In the genomic region with DNA sequence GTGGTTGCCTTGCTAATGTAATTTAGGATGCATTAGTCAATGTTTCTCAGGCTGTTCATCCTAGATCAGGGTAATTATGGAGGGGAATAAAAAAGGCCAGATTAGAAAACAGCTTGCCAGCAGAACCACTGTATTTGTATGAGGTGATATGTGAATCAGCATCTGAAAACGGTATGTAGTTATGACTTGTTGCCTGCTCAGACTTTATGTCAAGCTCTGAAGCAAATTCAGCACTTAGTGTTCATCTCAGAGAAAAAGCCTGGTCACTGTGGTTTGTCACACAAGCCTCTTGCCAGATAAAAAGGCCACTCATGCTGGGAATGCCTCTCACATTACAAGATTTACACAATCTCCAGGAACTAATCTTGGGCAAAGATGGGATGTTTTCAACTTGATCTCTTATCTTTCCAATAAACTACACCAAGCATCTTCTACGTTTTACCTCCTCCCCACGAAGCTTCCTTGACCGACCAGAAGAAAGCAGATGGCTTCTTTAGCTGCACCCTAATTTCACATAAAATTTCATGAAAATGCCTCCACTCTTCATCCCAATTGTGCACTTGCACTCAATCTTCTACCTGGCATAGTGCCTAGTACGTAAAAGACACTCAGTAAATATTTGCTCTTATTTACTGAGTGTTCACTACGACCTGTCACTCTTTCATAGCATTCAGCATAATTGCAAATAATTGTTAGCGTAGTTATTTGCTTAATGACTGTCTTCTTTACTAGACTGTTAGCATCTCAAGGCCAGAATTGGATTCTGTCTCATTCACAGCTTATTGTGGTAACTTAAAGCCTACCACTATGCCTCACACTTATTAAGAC, we compare ENCODE assay signal across 2 cellular contexts.
TF ChIP-seq lines count a peak whose summit lies in the region.

No MANE protein-coding gene starts in this region.

TF ChIP-seq in SK-N-SH treated with all-trans-retinoic acid at 6 μM for 48 hours, 23 proteins besides CTCF, POLR2A, EP300 and RAD21 (continued from another document):
- TF ChIP-seq CSRNP3 (CRISPR knock-in tag; IDR thresholded peaks at IDR 0.05) (no peak), SNAI2 (CRISPR knock-in tag; IDR thresholded peaks at IDR 0.05) (no peak), ZFP3 (CRISPR knock-in tag; IDR thresholded peaks at IDR 0.05) (no peak; the same call in 1 of the 2 replicates)
TF ChIP-seq in SK-N-SH treated with all-trans-retinoic acid at 6 μM for 48 hours: peak in this region for 2.

TF ChIP-seq in GM23338, 12 proteins besides CTCF, POLR2A, EP300 and RAD21 (continued from another document):
- TF ChIP-seq, protein P1, sequence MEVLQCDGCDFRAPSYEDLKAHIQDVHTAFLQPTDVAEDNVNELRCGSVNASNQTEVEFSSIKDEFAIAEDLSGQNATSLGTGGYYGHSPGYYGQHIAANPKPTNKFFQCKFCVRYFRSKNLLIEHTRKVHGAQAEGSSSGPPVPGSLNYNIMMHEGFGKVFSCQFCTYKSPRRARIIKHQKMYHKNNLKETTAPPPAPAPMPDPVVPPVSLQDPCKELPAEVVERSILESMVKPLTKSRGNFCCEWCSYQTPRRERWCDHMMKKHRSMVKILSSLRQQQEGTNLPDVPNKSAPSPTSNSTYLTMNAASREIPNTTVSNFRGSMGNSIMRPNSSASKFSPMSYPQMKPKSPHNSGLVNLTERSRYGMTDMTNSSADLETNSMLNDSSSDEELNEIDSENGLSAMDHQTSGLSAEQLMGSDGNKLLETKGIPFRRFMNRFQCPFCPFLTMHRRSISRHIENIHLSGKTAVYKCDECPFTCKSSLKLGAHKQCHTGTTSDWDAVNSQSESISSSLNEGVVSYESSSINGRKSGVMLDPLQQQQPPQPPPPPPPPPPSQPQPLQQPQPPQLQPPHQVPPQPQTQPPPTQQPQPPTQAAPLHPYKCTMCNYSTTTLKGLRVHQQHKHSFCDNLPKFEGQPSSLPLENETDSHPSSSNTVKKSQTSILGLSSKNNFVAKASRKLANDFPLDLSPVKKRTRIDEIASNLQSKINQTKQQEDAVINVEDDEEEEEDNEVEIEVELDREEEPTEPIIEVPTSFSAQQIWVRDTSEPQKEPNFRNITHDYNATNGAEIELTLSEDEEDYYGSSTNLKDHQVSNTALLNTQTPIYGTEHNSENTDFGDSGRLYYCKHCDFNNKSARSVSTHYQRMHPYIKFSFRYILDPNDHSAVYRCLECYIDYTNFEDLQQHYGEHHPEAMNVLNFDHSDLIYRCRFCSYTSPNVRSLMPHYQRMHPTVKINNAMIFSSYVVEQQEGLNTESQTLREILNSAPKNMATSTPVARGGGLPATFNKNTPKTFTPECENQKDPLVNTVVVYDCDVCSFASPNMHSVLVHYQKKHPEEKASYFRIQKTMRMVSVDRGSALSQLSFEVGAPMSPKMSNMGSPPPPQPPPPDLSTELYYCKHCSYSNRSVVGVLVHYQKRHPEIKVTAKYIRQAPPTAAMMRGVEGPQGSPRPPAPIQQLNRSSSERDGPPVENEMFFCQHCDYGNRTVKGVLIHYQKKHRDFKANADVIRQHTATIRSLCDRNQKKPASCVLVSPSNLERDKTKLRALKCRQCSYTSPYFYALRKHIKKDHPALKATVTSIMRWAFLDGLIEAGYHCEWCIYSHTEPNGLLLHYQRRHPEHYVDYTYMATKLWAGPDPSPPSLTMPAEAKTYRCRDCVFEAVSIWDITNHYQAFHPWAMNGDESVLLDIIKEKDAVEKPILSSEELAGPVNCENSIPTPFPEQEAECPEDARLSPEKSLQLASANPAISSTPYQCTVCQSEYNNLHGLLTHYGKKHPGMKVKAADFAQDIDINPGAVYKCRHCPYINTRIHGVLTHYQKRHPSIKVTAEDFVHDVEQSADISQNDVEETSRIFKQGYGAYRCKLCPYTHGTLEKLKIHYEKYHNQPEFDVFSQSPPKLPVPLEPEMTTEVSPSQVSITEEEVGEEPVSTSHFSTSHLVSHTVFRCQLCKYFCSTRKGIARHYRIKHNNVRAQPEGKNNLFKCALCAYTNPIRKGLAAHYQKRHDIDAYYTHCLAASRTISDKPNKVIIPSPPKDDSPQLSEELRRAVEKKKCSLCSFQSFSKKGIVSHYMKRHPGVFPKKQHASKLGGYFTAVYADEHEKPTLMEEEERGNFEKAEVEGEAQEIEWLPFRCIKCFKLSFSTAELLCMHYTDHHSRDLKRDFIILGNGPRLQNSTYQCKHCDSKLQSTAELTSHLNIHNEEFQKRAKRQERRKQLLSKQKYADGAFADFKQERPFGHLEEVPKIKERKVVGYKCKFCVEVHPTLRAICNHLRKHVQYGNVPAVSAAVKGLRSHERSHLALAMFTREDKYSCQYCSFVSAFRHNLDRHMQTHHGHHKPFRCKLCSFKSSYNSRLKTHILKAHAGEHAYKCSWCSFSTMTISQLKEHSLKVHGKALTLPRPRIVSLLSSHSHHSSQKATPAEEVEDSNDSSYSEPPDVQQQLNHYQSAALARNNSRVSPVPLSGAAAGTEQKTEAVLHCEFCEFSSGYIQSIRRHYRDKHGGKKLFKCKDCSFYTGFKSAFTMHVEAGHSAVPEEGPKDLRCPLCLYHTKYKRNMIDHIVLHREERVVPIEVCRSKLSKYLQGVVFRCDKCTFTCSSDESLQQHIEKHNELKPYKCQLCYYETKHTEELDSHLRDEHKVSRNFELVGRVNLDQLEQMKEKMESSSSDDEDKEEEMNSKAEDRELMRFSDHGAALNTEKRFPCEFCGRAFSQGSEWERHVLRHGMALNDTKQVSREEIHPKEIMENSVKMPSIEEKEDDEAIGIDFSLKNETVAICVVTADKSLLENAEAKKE (CRISPR knock-in tag; IDR thresholded peaks at IDR 0.05) = no peak
